1 cellular context compared by ENCODE assay signal in genomic region chr6:36088204-36088603, GRCh38. TPM values are rescaled to one million over a fixed set of nuclear protein-coding genes. Genes with fewer than 3 reads are reported as not detected.
"Had no signal": no experiment of that assay in that cellular context is flagged by ENCODE, and none has a peak within 500 bp of the region (broad histone marks: within the 10 kb centered on the region; RNA-seq: fewer than 3 reads in every experiment).

No MANE protein-coding gene starts in this region.

RNA-seq across cellular contexts. Expression of gene MAPK13, which starts 42.1 kb away (rescaled TPM):
- total RNA-seq: SK-MEL-5 had no signal
